Comparison of ENCODE assay signal across 1 cellular context in genomic region chr5:56405116-56405515, GRCh38.
TF ChIP-seq lines count a peak whose summit lies in the region.

No MANE protein-coding gene starts in this region.

TF ChIP-seq in GM23338, 12 proteins besides CTCF, POLR2A, EP300 and RAD21 (continued from another document):
- TF ChIP-seq ZNF462 (CRISPR knock-in tag; IDR thresholded peaks at IDR 0.05) (no peak), REST (IDR thresholded peaks at IDR 0.05; ENCODE audit: unreplicated experiment) (no peak), ETS1 (IDR thresholded peaks at IDR 0.05) (no peak), NANOG (IDR thresholded peaks at IDR 0.05; ENCODE audit: borderline replicate concordance) (no peak), ZNF114 (CRISPR knock-in tag; IDR thresholded peaks at IDR 0.05) (no peak), CREB1 (CRISPR knock-in tag; IDR thresholded peaks at IDR 0.05; ENCODE audit: low read depth) (no peak), ZNF331 (CRISPR knock-in tag; IDR thresholded peaks at IDR 0.05; ENCODE audit: low read depth) (no peak), JUNB (IDR thresholded peaks at IDR 0.05; ENCODE audit: unreplicated experiment) (no peak), STAT1 (IDR thresholded peaks at IDR 0.05; ENCODE audit: unreplicated experiment) (no peak), EZH2 (IDR thresholded peaks at IDR 0.05; ENCODE audit: low read depth, unreplicated experiment) (no peak), POLR2AphosphoS5 (IDR thresholded peaks at IDR 0.05; ENCODE audit: low read depth) (no peak)
TF ChIP-seq in GM23338: peak in this region for 0.
